8 cellular contexts compared by ENCODE assay signal in genomic region chr9:97349400-97349799, GRCh38. TPM values are rescaled to one million over a fixed set of nuclear protein-coding genes. Genes with fewer than 3 reads are reported as not detected.
"Had no signal": no experiment of that assay in that cellular context is flagged by ENCODE, and none has a peak within 500 bp of the region (broad histone marks: within the 10 kb centered on the region; RNA-seq: fewer than 3 reads in every experiment).

No MANE protein-coding gene starts in this region.

- ATAC-seq: HepG2 had no signal

- FAIRE-seq: HepG2, HTR-8/SVneo had no signal

- H3K27ac Mint-ChIP-seq: IgD-negative memory B cell had no signal

- H3K27ac ChIP-seq: HL-60, KMS-11 had no signal

- H3K9ac ChIP-seq: KMS-11 had no signal

- H3K4me1 Mint-ChIP-seq: IgD-negative memory B cell had no signal

- DNase-seq: IMR-90, KBM-7, KG1 had no signal

- H3K27me3 Mint-ChIP-seq: IgD-negative memory B cell had no signal

- H3K4me2 ChIP-seq: KMS-11 had no signal

RNA-seq across cellular contexts. Expression of gene CCDC180, which starts 41.9 kb away (rescaled TPM):
- polyA plus RNA-seq: IgD-negative memory B cell had no signal
